In the genomic region with DNA sequence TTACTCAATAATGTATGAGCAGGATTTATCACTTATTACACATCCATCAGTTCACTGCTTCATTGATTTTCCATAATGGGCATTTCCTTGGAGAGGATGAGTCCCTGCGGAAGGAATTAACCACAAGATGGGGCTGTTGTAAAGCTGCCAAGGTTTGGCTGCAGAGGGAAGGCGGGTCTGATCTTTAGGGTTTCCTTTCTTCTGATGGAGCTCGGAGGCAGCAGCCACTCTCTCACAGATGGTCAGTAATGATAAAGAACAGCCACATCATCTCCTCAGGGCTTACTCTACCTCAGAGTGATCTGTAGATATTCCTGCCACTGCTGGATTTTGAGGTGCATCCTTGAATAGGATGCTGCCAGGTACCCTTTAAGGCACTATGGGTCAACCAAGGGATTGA, we compare ENCODE assay signal across 7 cellular contexts.
DNase-seq lines count a peak whose midpoint lies in the region; ATAC-seq lines count a peak whose summit lies in the region.

No MANE protein-coding gene starts in this region.

- H3K9ac ChIP-seq in adipocyte (ENCODE audit: low read length) = no peak overlapping the region

- no peaks in the 10 kb centered on the region for H3K27me3 ChIP-seq in adipocyte (replicated peaks; ENCODE audit: control insufficient read depth, insufficient read depth, low read length)

- H3K4me1 ChIP-seq in adipocyte (ENCODE audit: control insufficient read depth, insufficient read depth, low read length) = no peaks in the 10 kb centered on the region

- ATAC-seq in HG02798 (IDR thresholded peaks at IDR 0.05; ENCODE audit: poor library complexity, unreplicated experiment) (no peak), GM18870 (IDR thresholded peaks at IDR 0.05; ENCODE audit: unreplicated experiment) (no peak)

- no peaks in the 10 kb centered on the region for H3K9me3 ChIP-seq in adipocyte (ENCODE audit: control insufficient read depth, low read length)

- DNase-seq in GM03348 (ENCODE audit: low spot score) = peak; percentile 86
- DNase-seq in LoVo (ENCODE audit: low spot score) = peak; percentile 5
- peak; percentile 85 for DNase-seq in adipocyte (ENCODE audit: low read depth)
- DNase-seq in kidney tubule cell (ENCODE audit: low spot score) = peak; percentile 87
- no peak for DNase-seq in OCI-M2 (lab: John Stamatoyannopoulos, UW; ENCODE audit: unreplicated experiment)

- H3K36me3 ChIP-seq in adipocyte (ENCODE audit: control insufficient read depth, insufficient read depth, low read length, severe bottlenecking) = peaks cover 32% of the 10 kb centered on the region

- H3K4me3 ChIP-seq in adipocyte (ENCODE audit: low read length) = no peak overlapping the region
